ENCODE assay signal across 16 cellular contexts in the genomic region with DNA sequence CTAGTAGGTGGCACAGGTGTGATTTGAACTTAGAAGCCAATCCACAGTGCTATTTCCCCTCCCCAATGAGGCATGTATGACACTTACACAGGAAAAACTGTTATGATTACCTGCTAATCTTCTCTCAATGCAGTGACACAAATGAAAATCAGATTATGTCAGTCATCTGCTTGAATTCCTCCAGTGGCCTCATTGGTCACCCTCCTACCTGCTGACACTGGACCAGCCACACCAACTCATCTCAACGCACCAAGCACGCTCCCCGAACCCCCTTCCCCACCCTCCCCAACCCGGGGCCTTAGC.
"Had no signal": no experiment of that assay in that cellular context is flagged by ENCODE, and none has a peak within 500 bp of the region (broad histone marks: within the 10 kb centered on the region; RNA-seq: fewer than 3 reads in every experiment).

No MANE protein-coding gene starts in this region.

- H3K9me3 Mint-ChIP-seq: activated naive CD4-positive, alpha-beta T cell treated with anti-CD3 and anti-CD28 coated beads, Interleukin-2, amount 50 U/mL, for 72 hours; activated T-helper 1 cell treated with anti-CD3 and anti-CD28 coated beads, Interleukin-12 subunit alpha, Interleukin-12 subunit beta, Interleukin-2, Interleukin-4 antibody, amounts not matched to agents 30 ng/mL and 10 ng/mL and 1 ng/mL, durations not matched to agents 14 hours and 24 hours and 36 hours; dendritic cell treated with granulocyte-macrophage colony-stimulating factor and Interleukin-4, amounts not matched to agents 40 ng/mL and 50 ng/mL, for 4 days; memory B cell; naive thymus-derived CD4-positive, alpha-beta T cell; stimulated activated effector memory CD8-positive, alpha-beta T cell treated with anti-CD3 and anti-CD28 coated beads, Interleukin-12 subunit alpha, Interleukin-12 subunit beta, amount 100 ng/mL, for 72 hours had no signal

- H3K4me1 ChIP-seq: adrenal gland, left lung had no signal

- H3K4me3 Mint-ChIP-seq: activated T-helper 1 cell treated with anti-CD3 and anti-CD28 coated beads, Interleukin-12 subunit alpha, Interleukin-12 subunit beta, Interleukin-2, Interleukin-4 antibody, amounts not matched to agents 30 ng/mL and 10 ng/mL and 1 ng/mL, durations not matched to agents 14 hours and 24 hours and 36 hours; dendritic cell treated with granulocyte-macrophage colony-stimulating factor and Interleukin-4, amounts not matched to agents 40 ng/mL and 50 ng/mL, for 4 days; memory B cell; naive thymus-derived CD4-positive, alpha-beta T cell; stimulated activated effector memory CD8-positive, alpha-beta T cell treated with anti-CD3 and anti-CD28 coated beads, Interleukin-12 subunit alpha, Interleukin-12 subunit beta, amount 100 ng/mL, for 72 hours had no signal

- H3K27me3 Mint-ChIP-seq: memory B cell had no signal

- DNase-seq: activated T-cell treated with anti-CD3 and anti-CD28 coated beads for 4 hours had no signal

- H3K27ac ChIP-seq: adrenal gland, gastrocnemius medialis, heart left ventricle, left lung, pancreas, sigmoid colon, WERI-Rb-1 had no signal

- H3K27ac Mint-ChIP-seq: activated naive CD4-positive, alpha-beta T cell treated with anti-CD3 and anti-CD28 coated beads, Interleukin-2, amount 50 U/mL, for 72 hours; activated T-helper 1 cell treated with anti-CD3 and anti-CD28 coated beads, Interleukin-12 subunit alpha, Interleukin-12 subunit beta, Interleukin-2, Interleukin-4 antibody, amounts not matched to agents 30 ng/mL and 10 ng/mL and 1 ng/mL, durations not matched to agents 14 hours and 24 hours and 36 hours; dendritic cell treated with granulocyte-macrophage colony-stimulating factor and Interleukin-4, amounts not matched to agents 40 ng/mL and 50 ng/mL, for 4 days; memory B cell; naive thymus-derived CD4-positive, alpha-beta T cell; stimulated activated effector memory CD8-positive, alpha-beta T cell treated with anti-CD3 and anti-CD28 coated beads, Interleukin-12 subunit alpha, Interleukin-12 subunit beta, amount 100 ng/mL, for 72 hours had no signal

- H3K36me3 Mint-ChIP-seq: activated naive CD4-positive, alpha-beta T cell treated with anti-CD3 and anti-CD28 coated beads, Interleukin-2, amount 50 U/mL, for 72 hours; memory B cell; naive thymus-derived CD4-positive, alpha-beta T cell; stimulated activated effector memory CD8-positive, alpha-beta T cell treated with anti-CD3 and anti-CD28 coated beads, Interleukin-12 subunit alpha, Interleukin-12 subunit beta, amount 100 ng/mL, for 72 hours had no signal

- H3K36me3 ChIP-seq: adrenal gland, gastrocnemius medialis, heart left ventricle, left lung, pancreas, sigmoid colon, thoracic aorta, WERI-Rb-1 had no signal

- H3K4me3 ChIP-seq: adrenal gland, gastrocnemius medialis, heart left ventricle, left lung, mucosa of descending colon, pancreas, sigmoid colon, thoracic aorta had no signal

- H3K27me3 ChIP-seq: adrenal gland, gastrocnemius medialis, heart left ventricle, left lung, pancreas, sigmoid colon had no signal

- H3K4me1 Mint-ChIP-seq: stimulated activated effector memory CD8-positive, alpha-beta T cell treated with anti-CD3 and anti-CD28 coated beads, Interleukin-12 subunit alpha, Interleukin-12 subunit beta, amount 100 ng/mL, for 72 hours had no signal
